Comparison of ENCODE assay signal across 11 cellular contexts in the genomic region with DNA sequence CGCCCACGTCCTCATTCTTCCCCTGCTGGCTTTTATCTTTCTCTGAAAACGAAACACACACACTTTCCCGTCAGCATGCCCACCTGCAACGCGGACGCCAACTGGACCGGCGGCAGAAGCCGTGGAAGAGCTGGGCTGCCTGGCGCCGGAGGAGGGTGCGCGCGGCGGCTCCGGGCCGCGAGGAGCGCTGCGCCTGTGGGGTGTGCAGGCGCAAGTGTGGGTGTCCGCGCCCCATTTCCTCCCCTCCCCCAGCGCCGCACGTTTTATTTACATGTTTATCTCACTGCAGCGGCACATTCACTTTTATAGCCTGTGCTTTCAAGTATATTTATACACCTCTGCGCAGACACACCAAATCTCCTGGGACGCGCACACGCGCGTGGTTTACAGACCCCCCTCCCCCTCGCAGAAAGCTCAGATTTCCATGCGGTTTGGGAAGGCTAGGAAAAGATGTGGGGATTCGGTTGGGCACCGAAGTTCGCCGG. TPM values are rescaled to one million over a fixed set of nuclear protein-coding genes. Genes with fewer than 3 reads are reported as not detected.
DNase-seq lines count a peak whose midpoint lies in the region; ATAC-seq and TF ChIP-seq lines count a peak whose summit lies in the region.
"Had no signal": no experiment of that assay in that cellular context is flagged by ENCODE, and none has a peak within 500 bp of the region (broad histone marks: within the 10 kb centered on the region; RNA-seq: fewer than 3 reads in every experiment).

No MANE protein-coding gene starts in this region.

- H3K9me3 ChIP-seq in MG63, result no peaks in the 10 kb centered on the region

- DNase-seq in NCI-H1417 (lab: John Stamatoyannopoulos, UW) (peak; percentile 7 to 72 (median 69)), NCI-H1417 treated with DMSO at 0.1 percent for 48 hours (lab: John Stamatoyannopoulos, UW) (no peak), MG63 (no peak), fibroblast of mammary gland (ENCODE audit: low read depth) (no peak), LoVo (ENCODE audit: low spot score) (no peak)
- DNase-seq: 8988T, HCEC 1CT had no signal

- no peak overlapping the region for H3K27ac ChIP-seq in rectal smooth muscle tissue (ENCODE audit: low read depth, low read length)

- no peak for TF ChIP-seq CTCF in fibroblast of mammary gland (conservative IDR thresholded peaks at IDR 0.05; ENCODE audit: control insufficient read depth, insufficient read depth, low read depth, low read length)

- H3K4me3 ChIP-seq in MG63, result peak overlapping the region; percentile 61
- H3K4me3 ChIP-seq in fibroblast of mammary gland (ENCODE audit: control insufficient read depth, low read depth, low read length), result peak overlapping the region; percentile 68
- H3K4me3 ChIP-seq in rectal smooth muscle tissue (ENCODE audit: low read length), result peak overlapping the region; percentile 35
- H3K4me3 ChIP-seq: GM12878 had no signal

- H3K9ac ChIP-seq in rectal smooth muscle tissue (ENCODE audit: low read length), result no peak overlapping the region

- H3K4me1 ChIP-seq in rectal smooth muscle tissue (ENCODE audit: control insufficient read depth, insufficient read depth, low read length), result no peaks in the 10 kb centered on the region

- H3K36me3 ChIP-seq in MG63 (no peaks in the 10 kb centered on the region), rectal smooth muscle tissue (ENCODE audit: control insufficient read depth, insufficient read depth, low read length) (no peaks in the 10 kb centered on the region)

- no peak for ATAC-seq in GM21390 (IDR thresholded peaks at IDR 0.05; ENCODE audit: unreplicated experiment)
- ATAC-seq in HG02642 (IDR thresholded peaks at IDR 0.05; ENCODE audit: poor library complexity, unreplicated experiment), result no peak

- H3K27me3 ChIP-seq in MG63 (no peaks in the 10 kb centered on the region), rectal smooth muscle tissue (ENCODE audit: control insufficient read depth, insufficient read depth, low read length) (peaks cover 62% of the 10 kb centered on the region)

RNA-seq across cellular contexts. Expression of a gene that starts 1.5 kb away (rescaled TPM):
- total RNA-seq in MG63 (2014; rRNA removed; shearing (Covaris generic); ENCODE audit: low replicate concordance), result 4.5 and 6.7 TPM in 2 replicates
- total RNA-seq: GM12878 had no signal

Comparison
In these comparisons a context has a peak if more than half of its experiments do, and no peak if none do; other contexts are left out.
1. DNase-seq: peak in NCI-H1417 (3 of 3); none in NCI-H1417 treated with DMSO at 0.1 percent for 48 hours (single experiment), MG63 (single experiment), fibroblast of mammary gland (single experiment) and LoVo (single experiment).
2. Peak in every context shown above with its lines, with median percentiles within 50 percentile points of each other: H3K4me3 ChIP-seq.